Comparison of ENCODE assay signal across 11 cellular contexts in genomic region chr11:105432241-105432995, GRCh38.
DNase-seq lines count a peak whose midpoint lies in the region; TF ChIP-seq lines count a peak whose summit lies in the region.
"Had no signal": no experiment of that assay in that cellular context is flagged by ENCODE, and none has a peak within 500 bp of the region (broad histone marks: within the 10 kb centered on the region; RNA-seq: fewer than 3 reads in every experiment).

No MANE protein-coding gene starts in this region.

- no TSS peak for BruUV-seq in PC-9 (replicated peaks; lab: Mats Ljungman, UMichigan)

- H2AFZ ChIP-seq in PC-9 = 0 out of 2 replicates have a peak overlapping the region, but pooled peaks have one; percentile 34

- CTCF ChIA-PET in PC-9 (lab: Charles Lee) = no interaction called here

- no peak overlapping the region for H3K4me3 ChIP-seq in PC-9
- H3K4me3 ChIP-seq: BLaER1 treated with 17β-estradiol and CSF1 and Interleukin-3, amounts not matched to agents 10 nM and 100 nM; HAP-1 had no signal

- H3K36me3 ChIP-seq in PC-9 (ENCODE audit: low read depth) = no peaks in the 10 kb centered on the region
- H3K36me3 ChIP-seq: BLaER1 treated with 17β-estradiol and CSF1 and Interleukin-3, amounts not matched to agents 10 nM and 100 nM; HAP-1 had no signal

- peaks cover 13% of the 10 kb centered on the region; the same call in 1 of the 2 replicates for H3K9me3 ChIP-seq in PC-9 (ENCODE audit: insufficient read depth, low read depth)
- H3K9me3 ChIP-seq: BLaER1 treated with 17β-estradiol and CSF1 and Interleukin-3, amounts not matched to agents 10 nM and 100 nM; HAP-1 had no signal

- intact Hi-C loops in PC-9 (cut with micrococcal nuclease; ENCODE audit: unreplicated experiment) = no loop called here

- H3K4me2 ChIP-seq in PC-9 = no peak overlapping the region
- H3K4me2 ChIP-seq: BLaER1 treated with 17β-estradiol and CSF1 and Interleukin-3, amounts not matched to agents 10 nM and 100 nM had no signal

- peak; percentile 41 for DNase-seq in NCI-H2029 treated with DMSO at 0.1 percent for 48 hours (lab: John Stamatoyannopoulos, UW)
- DNase-seq in NCI-H2029 (lab: John Stamatoyannopoulos, UW) = no peak
- DNase-seq in PC-9 = no peak
- DNase-seq in dermis microvascular lymphatic vessel endothelial cell (ENCODE audit: low read depth in 2 of 2) = peak; percentile 83 to 87
- DNase-seq in renal cortical epithelial cell (ENCODE audit: low read depth) = peak; percentile 2
- no peak for DNase-seq in foreskin melanocyte
- DNase-seq in NOMO-1 treated with DMSO at 0.1 percent for 48 hours (lab: John Stamatoyannopoulos, UW; ENCODE audit: unreplicated experiment) = no peak
- DNase-seq: Calu3; CD8-positive, alpha-beta T cell had no signal

- TF ChIP-seq CTCF in PC-9 (conservative IDR thresholded peaks at IDR 0.05) = no peak

- POLR2A ChIA-PET in PC-9 (lab: Charles Lee; ENCODE audit: unreplicated experiment) = interaction anchor here (0.6 to 0.7 kb wide), 2 partner anchors 71 to 433 kb away, joined by 3 to 5 read pairs; no protein-coding TSS in a partner anchor

- H3F3A ChIP-seq in PC-9 (ENCODE audit: insufficient read depth, low read depth) = no peaks in the 10 kb centered on the region

- no peaks in the 10 kb centered on the region for H3K79me2 ChIP-seq in PC-9 (ENCODE audit: low read depth)

- no peaks in the 10 kb centered on the region for H3K27me3 ChIP-seq in PC-9 (ENCODE audit: insufficient read depth, low read depth)
- H3K27me3 ChIP-seq: BLaER1 treated with 17β-estradiol and CSF1 and Interleukin-3, amounts not matched to agents 10 nM and 100 nM had no signal

- no peak overlapping the region for H3K27ac ChIP-seq in PC-9
- H3K27ac ChIP-seq: BLaER1 treated with 17β-estradiol and CSF1 and Interleukin-3, amounts not matched to agents 10 nM and 100 nM had no signal

- no peaks in the 10 kb centered on the region for H3K4me1 ChIP-seq in PC-9 (replicated peaks; ENCODE audit: insufficient read depth)
- H3K4me1 ChIP-seq: BLaER1 treated with 17β-estradiol and CSF1 and Interleukin-3, amounts not matched to agents 10 nM and 100 nM; HAP-1 had no signal

- H4K20me1 ChIP-seq in PC-9 (ENCODE audit: insufficient read depth) = no peaks in the 10 kb centered on the region
- H4K20me1 ChIP-seq: BLaER1 treated with 17β-estradiol and CSF1 and Interleukin-3, amounts not matched to agents 10 nM and 100 nM had no signal

- peaks cover 4% of the 10 kb centered on the region; the same call in 1 of the 2 replicates for H3K9me2 ChIP-seq in PC-9 (ENCODE audit: insufficient read depth)

Comparison
In these comparisons a context has a peak if more than half of its experiments do, and no peak if none do; other contexts are left out.
1. DNase-seq: peak in NCI-H2029 treated with DMSO at 0.1 percent for 48 hours (single experiment), dermis microvascular lymphatic vessel endothelial cell (2 of 2) and renal cortical epithelial cell (single experiment); none in NCI-H2029 (single experiment), PC-9 (0 of 2), foreskin melanocyte (single experiment) and NOMO-1 treated with DMSO at 0.1 percent for 48 hours (single experiment).